In genomic region chrX:19687395-19687794, GRCh38 we compare ENCODE assay signal across 25 cellular contexts.
"Had no signal": no experiment of that assay in that cellular context is flagged by ENCODE, and none has a peak within 500 bp of the region (broad histone marks: within the 10 kb centered on the region; RNA-seq: fewer than 3 reads in every experiment).

No MANE protein-coding gene starts in this region.

- H3K4me3 ChIP-seq: breast epithelium, colonic mucosa, dorsolateral prefrontal cortex, esophagus squamous epithelium, gastrocnemius medialis, pancreas, psoas muscle, thyroid gland, upper lobe of right lung had no signal

- H3K36me3 ChIP-seq: breast epithelium, colonic mucosa, esophagus squamous epithelium, gastrocnemius medialis, pancreas, thyroid gland, upper lobe of right lung had no signal

- H3K27ac Mint-ChIP-seq: activated CD4-positive, alpha-beta T cell treated with anti-CD3 and anti-CD28 coated beads, Interleukin-2, amount 10 ng/mL, durations not matched to agents 7 days and 5 days; activated CD8-positive, alpha-beta T cell treated with anti-CD3 and anti-CD28 coated beads, Interleukin-2, amount 10 ng/mL, durations not matched to agents 7 days and 5 days; endodermal cell; nephron; stimulated activated naive CD8-positive, alpha-beta T cell treated with anti-CD3 and anti-CD28 coated beads, Interleukin-15, Interleukin-2, amounts not matched to agents 100 ng/mL and 50 ng/mL, for 24 hours had no signal

- H3K27me3 ChIP-seq: colonic mucosa, esophagus squamous epithelium, gastrocnemius medialis, pancreas, thyroid gland, upper lobe of right lung had no signal

- H3K4me1 ChIP-seq: breast epithelium, colonic mucosa, gastrocnemius medialis, pancreas, psoas muscle, thyroid gland, upper lobe of right lung had no signal

- H3K9me3 ChIP-seq: breast epithelium, colonic mucosa, esophagus squamous epithelium, gastrocnemius medialis, pancreas, psoas muscle, thyroid gland, upper lobe of right lung had no signal

- H3K4me3 Mint-ChIP-seq: activated CD4-positive, alpha-beta T cell treated with anti-CD3 and anti-CD28 coated beads, Interleukin-2, amount 10 ng/mL, durations not matched to agents 7 days and 5 days; activated CD8-positive, alpha-beta T cell treated with anti-CD3 and anti-CD28 coated beads, Interleukin-2, amount 10 ng/mL, durations not matched to agents 7 days and 5 days; activated naive CD4-positive, alpha-beta T cell treated with anti-CD3 and anti-CD28 coated beads, Interleukin-2, amount 50 U/mL, for 24 hours; endodermal cell; nephron; stimulated activated naive CD8-positive, alpha-beta T cell treated with anti-CD3 and anti-CD28 coated beads, Interleukin-15, Interleukin-2, amounts not matched to agents 100 ng/mL and 50 ng/mL, for 24 hours had no signal

- DNase-seq: activated CD4-positive, alpha-beta T cell treated with anti-CD3 and anti-CD28 coated beads, Interleukin-2, amount 10 ng/mL, durations not matched to agents 7 days and 5 days; activated CD8-positive, alpha-beta T cell treated with anti-CD3 and anti-CD28 coated beads, Interleukin-2, amount 10 ng/mL, durations not matched to agents 7 days and 5 days; activated gamma-delta T cell treated with Interleukin-2 at 50 U/mL for 16 hours; colonic mucosa; dorsolateral prefrontal cortex; endodermal cell; esophagus squamous epithelium; gastrocnemius medialis; hippocampal formation; left ventricle myocardium superior; mammary epithelial cell; midbrain; pancreas; psoas muscle; right cardiac atrium; stimulated activated CD4-positive, alpha-beta T cell treated with anti-CD3 and anti-CD28 coated beads, Interleukin-12 subunit alpha, Interleukin-12 subunit beta, amount 100 ng/mL, for 4 hours; stimulated activated CD4-positive, alpha-beta T cell treated with anti-CD3 and anti-CD28 coated beads, Interleukin-4, amount 100 ng/mL, for 4 hours; substantia nigra; thyroid gland; upper lobe of right lung had no signal

- H3K27ac ChIP-seq: breast epithelium, colonic mucosa, dorsolateral prefrontal cortex, esophagus squamous epithelium, gastrocnemius medialis, pancreas, psoas muscle, thyroid gland, upper lobe of right lung had no signal

- ATAC-seq: activated CD4-positive, CD25-positive, alpha-beta regulatory T cell treated with anti-CD3 and anti-CD28 coated beads, Interleukin-2, amount 50 U/mL, for 24 hours; activated CD8-positive, alpha-beta T cell treated with anti-CD3 and anti-CD28 coated beads, Interleukin-2, amount 10 ng/mL, durations not matched to agents 7 days and 5 days; gastrocnemius medialis; left ventricle myocardium superior; pancreas; psoas muscle; right cardiac atrium; upper lobe of right lung had no signal

- H3K9me3 Mint-ChIP-seq: activated CD4-positive, alpha-beta T cell treated with anti-CD3 and anti-CD28 coated beads, Interleukin-2, amount 10 ng/mL, durations not matched to agents 7 days and 5 days; activated naive CD4-positive, alpha-beta T cell treated with anti-CD3 and anti-CD28 coated beads, Interleukin-2, amount 50 U/mL, for 24 hours; nephron; stimulated activated naive CD8-positive, alpha-beta T cell treated with anti-CD3 and anti-CD28 coated beads, Interleukin-15, Interleukin-2, amounts not matched to agents 100 ng/mL and 50 ng/mL, for 24 hours had no signal

- H3K27me3 Mint-ChIP-seq: activated CD4-positive, alpha-beta T cell treated with anti-CD3 and anti-CD28 coated beads, Interleukin-2, amount 10 ng/mL, durations not matched to agents 7 days and 5 days; activated naive CD4-positive, alpha-beta T cell treated with anti-CD3 and anti-CD28 coated beads, Interleukin-2, amount 50 U/mL, for 24 hours; stimulated activated naive CD8-positive, alpha-beta T cell treated with anti-CD3 and anti-CD28 coated beads, Interleukin-15, Interleukin-2, amounts not matched to agents 100 ng/mL and 50 ng/mL, for 24 hours had no signal
